In the genomic region with DNA sequence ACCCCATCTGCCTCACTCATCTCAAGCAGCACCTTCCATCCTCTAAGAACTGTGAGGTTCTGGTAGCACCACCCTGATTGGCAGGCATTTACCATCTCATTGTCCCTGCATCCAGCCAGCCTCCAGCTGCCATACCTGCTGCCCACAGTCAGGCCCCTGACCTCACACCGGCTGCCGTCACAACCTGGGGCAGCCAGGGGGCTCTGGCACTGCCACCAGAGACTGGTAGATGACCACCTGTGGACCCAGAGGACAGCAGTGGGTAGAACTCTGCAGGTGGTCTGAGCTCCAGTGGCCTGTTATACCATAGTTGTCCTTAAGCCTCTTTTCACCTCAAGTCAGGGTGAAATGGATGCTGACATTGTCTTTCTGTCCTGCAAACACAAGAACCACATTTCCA, we compare ENCODE assay signal across 2 cellular contexts.
TF ChIP-seq lines count a peak whose summit lies in the region.

No MANE protein-coding gene starts in this region.

TF ChIP-seq in IMR-90, 13 proteins besides CTCF, POLR2A, EP300 and RAD21:
- TF ChIP-seq, protein P1, sequence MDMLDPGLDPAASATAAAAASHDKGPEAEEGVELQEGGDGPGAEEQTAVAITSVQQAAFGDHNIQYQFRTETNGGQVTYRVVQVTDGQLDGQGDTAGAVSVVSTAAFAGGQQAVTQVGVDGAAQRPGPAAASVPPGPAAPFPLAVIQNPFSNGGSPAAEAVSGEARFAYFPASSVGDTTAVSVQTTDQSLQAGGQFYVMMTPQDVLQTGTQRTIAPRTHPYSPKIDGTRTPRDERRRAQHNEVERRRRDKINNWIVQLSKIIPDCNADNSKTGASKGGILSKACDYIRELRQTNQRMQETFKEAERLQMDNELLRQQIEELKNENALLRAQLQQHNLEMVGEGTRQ (IDR thresholded peaks at IDR 0.05; ENCODE audit: low read depth, low read length): no peak
- TF ChIP-seq MAZ (IDR thresholded peaks at IDR 0.05; ENCODE audit: borderline replicate concordance, low read depth, low read length) (no peak), BHLHE40 (IDR thresholded peaks at IDR 0.05; ENCODE audit: low read depth, low read length) (no peak), RFX5 (IDR thresholded peaks at IDR 0.05; ENCODE audit: low read depth, low read length) (no peak), CHD1 (IDR thresholded peaks at IDR 0.05; ENCODE audit: low read depth, low read length) (no peak), SMC3 (IDR thresholded peaks at IDR 0.05; ENCODE audit: low read depth, low read length) (no peak), NFE2L2 (IDR thresholded peaks at IDR 0.05; ENCODE audit: low read depth, low read length) (no peak), MXI1 (IDR thresholded peaks at IDR 0.05; ENCODE audit: borderline replicate concordance, low read depth, low read length) (no peak), CEBPB (IDR thresholded peaks at IDR 0.05; ENCODE audit: low read depth, low read length) (no peak), RCOR1 (IDR thresholded peaks at IDR 0.05; ENCODE audit: insufficient replicate concordance, low read length) (no peak), MAFK (IDR thresholded peaks at IDR 0.05; ENCODE audit: low read depth, low read length) (no peak), FOS (IDR thresholded peaks at IDR 0.05; ENCODE audit: low read depth, low read length) (no peak)
- TF ChIP-seq, protein P2, sequence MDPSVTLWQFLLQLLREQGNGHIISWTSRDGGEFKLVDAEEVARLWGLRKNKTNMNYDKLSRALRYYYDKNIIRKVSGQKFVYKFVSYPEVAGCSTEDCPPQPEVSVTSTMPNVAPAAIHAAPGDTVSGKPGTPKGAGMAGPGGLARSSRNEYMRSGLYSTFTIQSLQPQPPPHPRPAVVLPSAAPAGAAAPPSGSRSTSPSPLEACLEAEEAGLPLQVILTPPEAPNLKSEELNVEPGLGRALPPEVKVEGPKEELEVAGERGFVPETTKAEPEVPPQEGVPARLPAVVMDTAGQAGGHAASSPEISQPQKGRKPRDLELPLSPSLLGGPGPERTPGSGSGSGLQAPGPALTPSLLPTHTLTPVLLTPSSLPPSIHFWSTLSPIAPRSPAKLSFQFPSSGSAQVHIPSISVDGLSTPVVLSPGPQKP (IDR thresholded peaks at IDR 0.05; ENCODE audit: borderline replicate concordance, low read depth, low read length): no peak

TF ChIP-seq in H1, 55 proteins besides CTCF, POLR2A, EP300 and RAD21:
- TF ChIP-seq YY1 (IDR thresholded peaks at IDR 0.05; ENCODE audit: low read depth, low read length) (no peak), HDAC6 (IDR thresholded peaks at IDR 0.05; ENCODE audit: low read depth, low read length) (no peak), TCF12 (IDR thresholded peaks at IDR 0.05; ENCODE audit: low read depth, low read length) (no peak), EGR1 (IDR thresholded peaks at IDR 0.05; ENCODE audit: borderline replicate concordance, low read depth, low read length) (no peak), CBX5 (IDR thresholded peaks at IDR 0.05; ENCODE audit: low read depth, low read length) (no peak), SP1 (IDR thresholded peaks at IDR 0.05; ENCODE audit: low read depth, low read length) (no peak), PHF8 (conservative IDR thresholded peaks at IDR 0.05; ENCODE audit: low read depth, low read length) (no peak), CTBP2 (IDR thresholded peaks at IDR 0.05; ENCODE audit: borderline replicate concordance, insufficient read depth, insufficient read length, low read length) (no peak), TAF7 (optimal IDR thresholded peaks at IDR 0.05; ENCODE audit: borderline replicate concordance, low read depth, low read length) (no peak), NANOG (IDR thresholded peaks at IDR 0.05; ENCODE audit: insufficient read depth, low read depth, low read length, poor library complexity, severe bottlenecking) (no peak), POU5F1 (IDR thresholded peaks at IDR 0.05; ENCODE audit: low read depth, low read length) (no peak)
- TF ChIP-seq, protein P1 (IDR thresholded peaks at IDR 0.05; ENCODE audit: low read length): no peak
- TF ChIP-seq, protein P3, sequence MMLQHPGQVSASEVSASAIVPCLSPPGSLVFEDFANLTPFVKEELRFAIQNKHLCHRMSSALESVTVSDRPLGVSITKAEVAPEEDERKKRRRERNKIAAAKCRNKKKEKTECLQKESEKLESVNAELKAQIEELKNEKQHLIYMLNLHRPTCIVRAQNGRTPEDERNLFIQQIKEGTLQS (IDR thresholded peaks at IDR 0.05; ENCODE audit: insufficient read depth, low read depth, low read length): no peak
